ENCODE assay signal across 20 cellular contexts in the genomic region with DNA sequence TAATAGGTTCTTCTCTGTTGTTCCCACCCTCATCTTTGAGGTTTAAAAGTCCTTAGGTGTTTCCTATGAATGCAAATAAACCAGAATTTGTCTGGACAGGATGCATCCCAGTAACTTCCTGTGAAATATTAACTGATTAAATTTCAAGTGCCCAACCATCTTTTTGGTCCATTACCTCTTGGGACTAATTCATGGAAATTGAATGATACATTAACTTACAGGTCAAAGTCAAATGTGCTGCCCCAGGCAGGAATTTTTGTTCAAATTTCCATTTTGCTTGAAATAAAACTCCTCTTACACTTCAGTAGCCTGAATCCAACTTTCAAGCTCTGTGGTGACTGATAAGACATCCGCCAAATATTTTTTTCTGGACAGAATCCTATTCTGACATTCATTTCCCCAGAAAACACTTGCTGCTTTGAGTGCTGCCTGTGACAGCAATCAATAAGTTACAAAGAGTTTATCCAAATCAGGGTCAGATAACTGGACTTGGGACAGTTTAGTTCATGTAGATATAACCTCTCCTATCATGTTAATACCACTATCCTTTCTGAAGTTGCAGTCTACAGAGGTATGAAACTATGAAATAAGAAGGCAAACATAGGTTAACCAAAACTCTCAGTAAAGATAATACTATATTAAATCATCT.
"Had no signal": no experiment of that assay in that cellular context is flagged by ENCODE, and none has a peak within 500 bp of the region (broad histone marks: within the 10 kb centered on the region; RNA-seq: fewer than 3 reads in every experiment).

No MANE protein-coding gene starts in this region.

- H3K36me3 ChIP-seq: heart left ventricle, neural progenitor cell, ovary, tibial nerve, upper lobe of right lung, vagina had no signal

- H3K4me1 Mint-ChIP-seq: endodermal cell; natural killer cell; neural progenitor cell; stimulated activated memory B cell treated with anti-CD40 and anti-IgM and Interleukin-4, amounts not matched to agents 10 μg/mL and 1 μg/mL and 100 μg/mL, for 72 hours had no signal

- H3K9me3 ChIP-seq: ovary, testis, tibial nerve, upper lobe of right lung, vagina had no signal

- H3K27me3 Mint-ChIP-seq: stimulated activated memory B cell treated with anti-CD40 and anti-IgM and Interleukin-4, amounts not matched to agents 10 μg/mL and 1 μg/mL and 100 μg/mL, for 72 hours; stimulated activated naive CD8-positive, alpha-beta T cell treated with anti-CD3 and anti-CD28 coated beads, Interleukin-15, Interleukin-2, amounts not matched to agents 100 ng/mL and 50 ng/mL, for 24 hours had no signal

- DNase-seq: cerebellar nuclear complex; effector CD4-positive, alpha-beta T cell; endodermal cell; foreskin melanocyte; heart left ventricle; hippocampal formation; left ventricle myocardium superior; natural killer cell; nucleus accumbens; ovary; right cardiac atrium; stimulated activated CD4-positive, alpha-beta T cell treated with anti-CD3 and anti-CD28 coated beads, Interleukin-4, amount 100 ng/mL, for 1 hour; testis; upper lobe of right lung had no signal

- H3K4me3 ChIP-seq: coronary artery, heart left ventricle, neural progenitor cell, ovary, testis, tibial nerve, upper lobe of right lung, vagina had no signal

- H3K9me3 Mint-ChIP-seq: neural progenitor cell had no signal

- H3K4me1 ChIP-seq: heart left ventricle, neural progenitor cell, tibial nerve, upper lobe of right lung, vagina had no signal

- H3K27ac Mint-ChIP-seq: endodermal cell; natural killer cell; neural progenitor cell; stimulated activated memory B cell treated with anti-CD40 and anti-IgM and Interleukin-4, amounts not matched to agents 10 μg/mL and 1 μg/mL and 100 μg/mL, for 72 hours; stimulated activated naive CD8-positive, alpha-beta T cell treated with anti-CD3 and anti-CD28 coated beads, Interleukin-15, Interleukin-2, amounts not matched to agents 100 ng/mL and 50 ng/mL, for 24 hours had no signal

- H3K36me3 Mint-ChIP-seq: neural progenitor cell; stimulated activated memory B cell treated with anti-CD40 and anti-IgM and Interleukin-4, amounts not matched to agents 10 μg/mL and 1 μg/mL and 100 μg/mL, for 72 hours had no signal

- ATAC-seq: heart left ventricle; left ventricle myocardium superior; natural killer cell; right cardiac atrium; stimulated activated memory B cell treated with anti-CD40 and anti-IgM and Interleukin-4, amounts not matched to agents 10 μg/mL and 1 μg/mL and 100 μg/mL, for 72 hours; upper lobe of right lung had no signal

- H3K4me3 Mint-ChIP-seq: endodermal cell; natural killer cell; neural progenitor cell; stimulated activated memory B cell treated with anti-CD40 and anti-IgM and Interleukin-4, amounts not matched to agents 10 μg/mL and 1 μg/mL and 100 μg/mL, for 72 hours; stimulated activated naive CD8-positive, alpha-beta T cell treated with anti-CD3 and anti-CD28 coated beads, Interleukin-15, Interleukin-2, amounts not matched to agents 100 ng/mL and 50 ng/mL, for 24 hours had no signal
